In the genomic region with DNA sequence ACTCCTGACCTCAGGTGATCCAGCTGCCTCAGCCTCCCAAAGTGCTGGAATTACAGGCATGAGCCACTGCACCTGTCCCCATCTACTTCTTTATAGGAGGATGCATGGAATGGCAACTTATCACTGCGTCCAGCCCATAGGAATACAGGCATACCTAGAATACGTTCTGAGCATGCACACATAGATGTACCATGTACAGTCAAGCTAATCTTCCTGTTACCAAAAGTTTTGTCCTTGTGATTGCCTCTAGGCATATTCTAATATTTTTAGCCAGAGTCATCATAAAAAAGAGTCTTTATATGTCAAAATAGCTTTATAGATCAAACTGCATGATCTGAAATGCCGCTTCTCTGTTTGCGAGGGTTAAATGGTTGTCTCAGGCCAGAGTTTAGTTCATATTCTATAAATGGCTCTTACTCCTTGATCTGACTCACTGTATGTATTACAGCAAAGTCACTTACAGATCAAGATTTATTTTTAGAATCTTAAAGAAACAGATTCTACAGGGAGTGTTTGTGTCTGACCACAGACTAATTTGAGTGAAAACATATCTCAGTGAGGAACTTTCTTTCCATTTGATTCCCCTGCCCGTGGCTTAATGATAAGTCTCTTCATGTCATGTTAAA, we compare ENCODE assay signal across 13 cellular contexts.
DNase-seq lines count a peak whose midpoint lies in the region; ATAC-seq, FAIRE-seq and TF ChIP-seq lines count a peak whose summit lies in the region.
"Had no signal": no experiment of that assay in that cellular context is flagged by ENCODE, and none has a peak within 500 bp of the region (broad histone marks: within the 10 kb centered on the region; RNA-seq: fewer than 3 reads in every experiment).

No MANE protein-coding gene starts in this region.

- H4K20me1 ChIP-seq in SK-N-SH (ENCODE audit: insufficient read depth), result no peaks in the 10 kb centered on the region

- POLR2A ChIA-PET in SK-N-SH (lab: Yijun Ruan, JAX), result no interaction called here

- H3K4me3 ChIP-seq in SK-N-SH (ENCODE audit: low read depth in 2 of 2, low read length in 1 of 2) (no peak overlapping the region), heart right ventricle (no peak overlapping the region)
- H3K4me3 ChIP-seq: stomach had no signal

- no peak overlapping the region for H2AFZ ChIP-seq in SK-N-SH (ENCODE audit: low read depth)

- ATAC-seq in Right ventricle myocardium superior (ENCODE audit: poor library complexity), result peak; percentile 68
- no peak for ATAC-seq in Right ventricle myocardium inferior
- ATAC-seq in heart right ventricle, result peak in 7 of 8 donors; percentile 54 to 81 (median 78)
- ATAC-seq in GM18873 (IDR thresholded peaks at IDR 0.05; ENCODE audit: low FRiP score, unreplicated experiment), result no peak
- no peak for ATAC-seq in GM19324 (IDR thresholded peaks at IDR 0.05; ENCODE audit: low FRiP score, unreplicated experiment)
- ATAC-seq: Panc1 had no signal

- CTCF ChIA-PET in SK-N-SH (lab: Yijun Ruan, JAX), result interaction anchor here (0.7 to 3.5 kb wide), 16 partner anchors 9 to 785 kb away, joined by 3 to 24 read pairs (median 3); no protein-coding TSS in a partner anchor

- intact Hi-C loops in Right ventricle myocardium superior (cut with DNase I) (loop anchor here (5.0 kb wide), 2 partner anchors 64 to 326 kb away; no protein-coding TSS in a partner anchor), Right ventricle myocardium inferior (cut with DNase I) (no loop called here), heart right ventricle (cut with DNase I) (loop anchor here in 7 of 10 donors (2.0 to 10.0 kb wide), 9 partner anchors 62 to 328 kb away; no protein-coding TSS in a partner anchor)

- H3F3A ChIP-seq in SK-N-SH (replicated peaks; ENCODE audit: insufficient read depth), result no peaks in the 10 kb centered on the region

- H3K36me3 ChIP-seq in SK-N-SH (replicated peaks in 1 of 2; ENCODE audit: control insufficient read depth in 1 of 2, insufficient read depth in 2 of 2, low read length in 1 of 2) (no peaks in the 10 kb centered on the region), heart right ventricle (no peaks in the 10 kb centered on the region)
- H3K36me3 ChIP-seq: stomach had no signal

- H3K9me2 ChIP-seq in SK-N-SH, result no peaks in the 10 kb centered on the region

- FAIRE-seq in urothelium cell line (lab: Jason Lieb, UNC), result peak; percentile 20

- H3K9me3 ChIP-seq in SK-N-SH, result no peaks in the 10 kb centered on the region
- no peaks in the 10 kb centered on the region for H3K9me3 ChIP-seq in heart right ventricle
- H3K9me3 ChIP-seq: stomach had no signal

- 55% methylated on average over 5 of the region's 5 CpGs for WGBS in SK-N-SH (ENCODE audit: low lambda C conversion rate)
- WGBS in heart right ventricle, 2 donors, result 42 to 62% methylated on average over 5 of the region's 5 CpGs

- TF ChIP-seq EP300 in SK-N-SH (IDR thresholded peaks at IDR 0.05; ENCODE audit: borderline replicate concordance in 1 of 2, low read depth in 1 of 2, low read length in 1 of 2), result peak in 1 of 2 experiments; percentile 31; a peak in 1 of 4 replicates

- peaks cover 0 to 18% of the 10 kb centered on the region in 2 experiments; a peak in 2 of 4 replicates for H3K4me1 ChIP-seq in SK-N-SH (ENCODE audit: control insufficient read depth in 1 of 2, insufficient read depth in 2 of 2, low read depth in 1 of 2, low read length in 1 of 2)
- H3K4me1 ChIP-seq in heart right ventricle, result peaks cover 0 to 78% (median 50%) of the 10 kb centered on the region in 9 donors

- H3K9ac ChIP-seq in SK-N-SH, result no peak overlapping the region

- TF ChIP-seq RAD21 in SK-N-SH (IDR thresholded peaks at IDR 0.05; ENCODE audit: low read length), result no peak

- H3K27me3 ChIP-seq in SK-N-SH (ENCODE audit: insufficient read depth) (no peaks in the 10 kb centered on the region), heart right ventricle (no peaks in the 10 kb centered on the region)
- H3K27me3 ChIP-seq: stomach had no signal

- peak overlapping the region; percentile 38; the same call in 1 of the 2 replicates for H3K4me2 ChIP-seq in SK-N-SH

- H3K79me2 ChIP-seq in SK-N-SH (ENCODE audit: insufficient read depth), result no peaks in the 10 kb centered on the region

- no peak for TF ChIP-seq CTCF in SK-N-SH (IDR thresholded peaks at IDR 0.05)
- no peak for TF ChIP-seq CTCF in heart right ventricle (IDR thresholded peaks at IDR 0.05)

- no peak for DNase-seq in Right ventricle myocardium superior
- no peak for DNase-seq in Right ventricle myocardium inferior (ENCODE audit: missing footprints)
- no peak for DNase-seq in SK-N-SH
- no peak for DNase-seq in heart right ventricle
- no peak for DNase-seq in urothelium cell line (ENCODE audit: low spot score)
- no peak for DNase-seq in NCI-H2081 treated with DMSO at 0.1 percent for 48 hours (lab: John Stamatoyannopoulos, UW)
- DNase-seq: 8988T; stimulated activated CD4-positive, alpha-beta T cell treated with anti-CD3 and anti-CD28 coated beads, Interleukin-2, amount 100 ng/mL, for 48 hours; stomach had no signal

- H3K27ac ChIP-seq in SK-N-SH (ENCODE audit: low read depth in 2 of 2, low read length in 1 of 2) (peak overlapping the region in 1 of 2 experiments; percentile 12; a peak in 1 of 4 replicates), heart right ventricle (peak overlapping the region in 6 of 10 donors; percentile 67 to 80 (median 77))
- H3K27ac ChIP-seq: epithelial cell of prostate, stomach had no signal

TF ChIP-seq in SK-N-SH, 30 proteins besides CTCF, POLR2A, EP300 and RAD21:
- TF ChIP-seq FOSL2 (IDR thresholded peaks at IDR 0.05; ENCODE audit: borderline replicate concordance, low read depth), result peak; percentile 58; the same call in 1 of the 2 replicates
- peak; percentile 99 for TF ChIP-seq MEF2A (IDR thresholded peaks at IDR 0.05; ENCODE audit: borderline replicate concordance, low read depth)
- TF ChIP-seq TCF12 (IDR thresholded peaks at IDR 0.05), result peak; percentile 24; the same call in 1 of the 2 replicates
- TF ChIP-seq NFIC (IDR thresholded peaks at IDR 0.05; ENCODE audit: borderline replicate concordance), result no peak
- TF ChIP-seq JUND (IDR thresholded peaks at IDR 0.05), result peak; percentile 36; the same call in 1 of the 2 replicates

Comparison
In these comparisons a context has a peak if more than half of its experiments do, and no peak if none do; other contexts are left out.
1. ATAC-seq: peak in Right ventricle myocardium superior (single experiment) and heart right ventricle (7 of 8); none in Right ventricle myocardium inferior (single experiment), GM18873 (single experiment) and GM19324 (single experiment).